ENCODE assay signal across 16 cellular contexts in the genomic region with DNA sequence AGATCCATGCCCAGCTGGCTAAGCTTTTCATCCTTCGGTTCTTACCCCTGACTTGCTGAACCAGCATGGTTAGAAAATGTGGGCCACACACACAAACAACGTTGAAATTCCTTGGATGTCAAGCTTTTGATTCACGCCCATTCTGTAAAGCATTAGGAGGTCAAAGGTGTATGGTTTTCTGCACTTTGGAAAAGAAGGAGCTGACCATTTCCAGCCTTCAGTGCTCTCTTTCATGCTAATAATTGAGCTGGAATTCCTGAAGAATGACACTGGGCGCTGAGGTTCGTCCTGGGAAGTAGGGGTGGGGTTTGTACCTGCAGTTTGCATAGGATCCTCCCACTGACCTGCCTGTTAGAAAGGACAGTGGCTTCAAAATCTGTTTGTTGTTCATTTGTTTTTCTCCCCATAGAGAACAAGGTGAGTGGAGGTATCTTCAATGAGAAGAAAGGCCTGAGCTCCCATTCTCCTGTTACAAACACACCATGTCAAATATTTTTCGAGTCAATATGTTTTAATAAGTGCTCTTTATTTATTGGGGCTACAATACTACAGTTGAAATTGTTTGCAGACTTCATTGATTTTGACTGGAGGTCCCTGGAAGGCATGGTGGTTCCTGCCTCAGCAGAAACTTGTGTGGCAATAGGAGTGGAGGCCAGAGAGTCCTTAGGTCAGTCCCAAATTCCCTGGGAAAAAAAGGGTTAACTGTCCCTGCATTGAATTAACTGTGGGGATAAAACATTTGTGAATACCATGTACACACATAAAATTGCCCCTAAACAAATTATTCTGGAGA. TPM values are rescaled to one million over a fixed set of nuclear protein-coding genes. Genes with fewer than 3 reads are reported as not detected.
DNase-seq lines count a peak whose midpoint lies in the region; ATAC-seq and TF ChIP-seq lines count a peak whose summit lies in the region.
"Had no signal": no experiment of that assay in that cellular context is flagged by ENCODE, and none has a peak within 500 bp of the region (broad histone marks: within the 10 kb centered on the region; RNA-seq: fewer than 3 reads in every experiment).

No MANE protein-coding gene starts in this region.

- peak overlapping the region; percentile 57; the same call in 1 of the 2 replicates for H3K4me3 ChIP-seq in PC-9
- no peak overlapping the region for H3K4me3 ChIP-seq in trophoblast cell (ENCODE audit: low read depth, low read length)
- H3K4me3 ChIP-seq: gastrocnemius medialis had no signal

- no peak for DNase-seq in T-helper 1 cell
- DNase-seq in PC-9, result peak; percentile 78 to 96
- no peak for DNase-seq in epithelial cell of prostate (ENCODE audit: low read depth, low spot score)
- peak; percentile 91 to 97 for DNase-seq in trophoblast cell
- DNase-seq in epidermal melanocyte (ENCODE audit: insufficient read length, low spot score), result no peak
- DNase-seq in C1 segment of cervical spinal cord (lab: John Stamatoyannopoulos, UW), result no peak
- DNase-seq: central memory CD4-positive, alpha-beta T cell; gastrocnemius medialis; Kasumi-1; midbrain; NCI-H524; right cardiac atrium; T-cell had no signal

- H3K4ac ChIP-seq in trophoblast cell (ENCODE audit: low read depth, low read length), result no peak overlapping the region

- peaks cover 91% of the 10 kb centered on the region for H3K4me1 Mint-ChIP-seq in T-helper 1 cell treated with Interleukin-12 subunit alpha and Interleukin-12 subunit beta and Interleukin-4 antibody, amounts not matched to agents 30 μg/mL and 1 μg/mL, for 36 hours (ENCODE audit: low read depth)

- H3K27ac ChIP-seq in PC-9 (peak overlapping the region; percentile 100), epithelial cell of prostate (peak overlapping the region; percentile 97), trophoblast cell (ENCODE audit: low read depth, low read length) (no peak overlapping the region)
- H3K27ac ChIP-seq: 22Rv1, gastrocnemius medialis had no signal

- CTCF ChIA-PET in PC-9 (lab: Charles Lee), result interaction anchor here (1.0 kb wide), 1 partner anchor 19 kb away, joined by 3 read pairs; no protein-coding TSS in a partner anchor

- peak overlapping the region; percentile 53 for H2BK5ac ChIP-seq in trophoblast cell (ENCODE audit: low read depth, low read length, poor library complexity)

- no peak for TF ChIP-seq CTCF in PC-9 (conservative IDR thresholded peaks at IDR 0.05)

- no peak overlapping the region for H3K23ac ChIP-seq in trophoblast cell (ENCODE audit: low read length)

- H3K9me2 ChIP-seq in PC-9 (ENCODE audit: insufficient read depth), result no peaks in the 10 kb centered on the region

- no peak overlapping the region for H3K14ac ChIP-seq in trophoblast cell (ENCODE audit: low read length)

- H3K79me2 ChIP-seq in PC-9 (ENCODE audit: low read depth) (no peaks in the 10 kb centered on the region), trophoblast cell (ENCODE audit: control insufficient read depth, insufficient read depth, low read length, poor library complexity) (no peaks in the 10 kb centered on the region)

- BruUV-seq in PC-9 (replicated peaks; lab: Mats Ljungman, UMichigan), result TSS peak; percentile 64

- H3K27me3 ChIP-seq in PC-9 (ENCODE audit: insufficient read depth, low read depth) (no peaks in the 10 kb centered on the region), trophoblast cell (ENCODE audit: insufficient read depth, low read length) (no peaks in the 10 kb centered on the region)
- H3K27me3 ChIP-seq: gastrocnemius medialis had no signal

- H3K36me3 ChIP-seq in PC-9 (ENCODE audit: low read depth) (no peaks in the 10 kb centered on the region), trophoblast cell (ENCODE audit: control insufficient read depth in 1 of 2, insufficient read depth in 2 of 2, low read length in 2 of 2) (no peaks in the 10 kb centered on the region)
- H3K36me3 ChIP-seq: gastrocnemius medialis had no signal

- peak overlapping the region; percentile 45 for H3K27ac Mint-ChIP-seq in T-helper 1 cell treated with Interleukin-12 subunit alpha and Interleukin-12 subunit beta and Interleukin-4 antibody, amounts not matched to agents 30 μg/mL and 1 μg/mL, for 36 hours

- no peak overlapping the region for H3K4me3 Mint-ChIP-seq in T-helper 1 cell treated with Interleukin-12 subunit alpha and Interleukin-12 subunit beta and Interleukin-4 antibody, amounts not matched to agents 30 μg/mL and 1 μg/mL, for 36 hours

- H4K91ac ChIP-seq in trophoblast cell (ENCODE audit: low read depth, low read length), result no peak overlapping the region

- H3K36me3 Mint-ChIP-seq in T-helper 1 cell treated with Interleukin-12 subunit alpha and Interleukin-12 subunit beta and Interleukin-4 antibody, amounts not matched to agents 30 μg/mL and 1 μg/mL, for 36 hours (ENCODE audit: low read depth), result peaks cover 19% of the 10 kb centered on the region
- H3K36me3 Mint-ChIP-seq: T-cell had no signal

- H3K9me3 ChIP-seq in PC-9 (ENCODE audit: insufficient read depth, low read depth) (no peaks in the 10 kb centered on the region), trophoblast cell (ENCODE audit: insufficient read depth, low read depth, low read length) (no peaks in the 10 kb centered on the region)
- H3K9me3 ChIP-seq: gastrocnemius medialis had no signal

- H3K79me1 ChIP-seq in trophoblast cell (ENCODE audit: low read length), result peaks cover 24% of the 10 kb centered on the region

- no peak overlapping the region for H3K18ac ChIP-seq in trophoblast cell (ENCODE audit: low read length)

- intact Hi-C loops in PC-9 (cut with micrococcal nuclease; ENCODE audit: unreplicated experiment), result loop anchor here (1.0 to 5.0 kb wide), 6 partner anchors 15 to 900 kb away; no protein-coding TSS in a partner anchor

- H2AK5ac ChIP-seq in trophoblast cell (ENCODE audit: low read length), result no peak overlapping the region

- POLR2A ChIA-PET in PC-9 (lab: Charles Lee; ENCODE audit: unreplicated experiment), result interaction anchor here (0.6 to 1.6 kb wide), 10 partner anchors 21 to 681 kb away, joined by 3 to 11 read pairs (median 6); a partner anchor contains a TSS

- no peak overlapping the region for H2AFZ ChIP-seq in PC-9
- no peak overlapping the region for H2AFZ ChIP-seq in trophoblast cell (ENCODE audit: insufficient read depth, low read length, poor library complexity)

- H3K27me3 Mint-ChIP-seq in T-helper 1 cell treated with Interleukin-12 subunit alpha and Interleukin-12 subunit beta and Interleukin-4 antibody, amounts not matched to agents 30 μg/mL and 1 μg/mL, for 36 hours (ENCODE audit: low read depth), result no peaks in the 10 kb centered on the region
- H3K27me3 Mint-ChIP-seq: T-cell had no signal

- H2BK12ac ChIP-seq in trophoblast cell (ENCODE audit: low read length), result no peak overlapping the region

- H3K9me3 Mint-ChIP-seq in T-helper 1 cell treated with Interleukin-12 subunit alpha and Interleukin-12 subunit beta and Interleukin-4 antibody, amounts not matched to agents 30 μg/mL and 1 μg/mL, for 36 hours, result peaks cover 10% of the 10 kb centered on the region
- H3K9me3 Mint-ChIP-seq: T-cell had no signal

- H4K8ac ChIP-seq in trophoblast cell (ENCODE audit: low read depth, low read length), result no peak overlapping the region

- no peak for ATAC-seq in HG03175 (IDR thresholded peaks at IDR 0.05; ENCODE audit: unreplicated experiment)
- ATAC-seq: gastrocnemius medialis, T-cell had no signal

- H3K4me2 ChIP-seq in PC-9 (peak overlapping the region; percentile 92), trophoblast cell (ENCODE audit: low read length) (no peak overlapping the region)

- H3F3A ChIP-seq in PC-9 (ENCODE audit: insufficient read depth, low read depth), result peaks cover 50% of the 10 kb centered on the region

- no CpG with 5 or more reads among the region's 6 CpGs for WGBS in trophoblast cell (ENCODE audit: extremely low coverage, insufficient coverage, insufficient read length)

- H3K4me1 ChIP-seq in PC-9 (replicated peaks; ENCODE audit: insufficient read depth), result peaks cover 89% of the 10 kb centered on the region
- peaks cover 23 to 34% of the 10 kb centered on the region in 2 experiments for H3K4me1 ChIP-seq in trophoblast cell (ENCODE audit: control insufficient read depth in 1 of 2, insufficient read depth in 2 of 2, low read length in 2 of 2)
- H3K4me1 ChIP-seq: gastrocnemius medialis had no signal

- H2BK120ac ChIP-seq in trophoblast cell (ENCODE audit: insufficient read depth, low read length, poor library complexity), result no peak overlapping the region

- H3K9ac ChIP-seq in trophoblast cell (ENCODE audit: low read length), result no peak overlapping the region

- H4K20me1 ChIP-seq in PC-9 (ENCODE audit: insufficient read depth), result no peaks in the 10 kb centered on the region

- no peak overlapping the region for H4K12ac ChIP-seq in trophoblast cell (ENCODE audit: low read depth, low read length)

RNA-seq across cellular contexts. Expression of a gene that starts 22.9 kb away (rescaled TPM):
- 27.7 and 41.9 TPM in 2 replicates for total RNA-seq in PC-9 (2021)
- polyA plus RNA-seq in trophoblast cell (2013), result 113 TPM in 2 replicates

Comparison
In these comparisons a context has a peak if more than half of its experiments do, and no peak if none do; other contexts are left out.
1. DNase-seq: peak in PC-9 (2 of 2) and trophoblast cell (2 of 2); none in T-helper 1 cell (0 of 5), epithelial cell of prostate (single experiment), epidermal melanocyte (single experiment) and C1 segment of cervical spinal cord (0 of 14).